ENCODE assay signal across 8 cellular contexts in genomic region chr1:53754484-53755312, GRCh38. TPM values are rescaled to one million over a fixed set of nuclear protein-coding genes. Genes with fewer than 3 reads are reported as not detected.
A peak's percentile ranks its signal among the peaks of the same experiment; 100 is the strongest.
DNase-seq lines count a peak whose midpoint lies in the region; TF ChIP-seq lines count a peak whose summit lies in the region.

No MANE protein-coding gene starts in this region.

- no peak overlapping the region for H2AFZ ChIP-seq in KMS-11 (ENCODE audit: low read depth)

- DNase-seq in SIG-M5 treated with dmso at 0.1 percent for 504 hours (lab: John Stamatoyannopoulos, UW; ENCODE audit: unreplicated experiment) (peak; percentile 35), SIG-M5 (lab: John Stamatoyannopoulos, UW) (no peak), SHP77 (lab: John Stamatoyannopoulos, UW) (peak; percentile 22 to 33), epithelial cell of esophagus (ENCODE audit: low read depth) (peak; percentile 72)
- DNase-seq in activated T-helper 1 cell treated with anti-CD3 and anti-CD28 coated beads, Interleukin-12 subunit alpha, Interleukin-12 subunit beta, Interleukin-2, Interleukin-4 antibody, amounts not matched to agents 30 ng/mL and 10 ng/mL and 1 ng/mL, durations not matched to agents 14 hours and 24 hours and 36 hours (ENCODE audit: low spot score) = no peak
- DNase-seq in NK-92 treated with Interleukin-12 subunit alpha and Interleukin-12 subunit beta, amount 100 ng/mL, for 24 hours (lab: John Stamatoyannopoulos, UW) = no peak

- H3K9ac ChIP-seq in KMS-11 = no peak overlapping the region

- H3K9me3 Mint-ChIP-seq in nephron = no peaks in the 10 kb centered on the region
- H3K9me3 Mint-ChIP-seq in activated T-helper 1 cell treated with anti-CD3 and anti-CD28 coated beads, Interleukin-12 subunit alpha, Interleukin-12 subunit beta, Interleukin-2, Interleukin-4 antibody, amounts not matched to agents 30 ng/mL and 10 ng/mL and 1 ng/mL, durations not matched to agents 14 hours and 24 hours and 36 hours = no peaks in the 10 kb centered on the region

- H3K4me1 ChIP-seq in KMS-11 (ENCODE audit: low read depth, poor library complexity, severe bottlenecking) = no peaks in the 10 kb centered on the region

- H4K20me1 ChIP-seq in KMS-11 (ENCODE audit: insufficient read depth) = no peaks in the 10 kb centered on the region

- no peaks in the 10 kb centered on the region for H3K36me3 ChIP-seq in KMS-11 (ENCODE audit: insufficient read depth)

- H3K79me2 ChIP-seq in KMS-11 (ENCODE audit: insufficient read depth, low read depth) = no peaks in the 10 kb centered on the region

- H3K27me3 ChIP-seq in KMS-11 (ENCODE audit: insufficient read depth, low read depth) = no peaks in the 10 kb centered on the region

- no peak overlapping the region for H3K27ac ChIP-seq in KMS-11

- no peak overlapping the region for H3K4me3 Mint-ChIP-seq in nephron
- H3K4me3 Mint-ChIP-seq in activated T-helper 1 cell treated with anti-CD3 and anti-CD28 coated beads, Interleukin-12 subunit alpha, Interleukin-12 subunit beta, Interleukin-2, Interleukin-4 antibody, amounts not matched to agents 30 ng/mL and 10 ng/mL and 1 ng/mL, durations not matched to agents 14 hours and 24 hours and 36 hours = no peak overlapping the region

- no peak overlapping the region for H3K27ac Mint-ChIP-seq in nephron
- H3K27ac Mint-ChIP-seq in activated T-helper 1 cell treated with anti-CD3 and anti-CD28 coated beads, Interleukin-12 subunit alpha, Interleukin-12 subunit beta, Interleukin-2, Interleukin-4 antibody, amounts not matched to agents 30 ng/mL and 10 ng/mL and 1 ng/mL, durations not matched to agents 14 hours and 24 hours and 36 hours = no peak overlapping the region

- intact Hi-C loops in activated T-helper 1 cell treated with anti-CD3 and anti-CD28 coated beads, Interleukin-12 subunit alpha, Interleukin-12 subunit beta, Interleukin-2, Interleukin-4 antibody, amounts not matched to agents 30 ng/mL and 10 ng/mL and 1 ng/mL, durations not matched to agents 14 hours and 24 hours and 36 hours (cut with micrococcal nuclease) = loop anchor here (1.0 kb wide), 1 partner anchor 269 kb away; no protein-coding TSS in a partner anchor

- H3K36me3 Mint-ChIP-seq in nephron (ENCODE audit: low read depth) = no peaks in the 10 kb centered on the region
- no peaks in the 10 kb centered on the region for H3K36me3 Mint-ChIP-seq in activated T-helper 1 cell treated with anti-CD3 and anti-CD28 coated beads, Interleukin-12 subunit alpha, Interleukin-12 subunit beta, Interleukin-2, Interleukin-4 antibody, amounts not matched to agents 30 ng/mL and 10 ng/mL and 1 ng/mL, durations not matched to agents 14 hours and 24 hours and 36 hours (ENCODE audit: low read depth)

- TF ChIP-seq CTCF in KMS-11 (conservative IDR thresholded peaks at IDR 0.05; ENCODE audit: low read depth, low read length) (peak; percentile 93), epithelial cell of esophagus (IDR thresholded peaks at IDR 0.05; ENCODE audit: insufficient read depth, low read depth, low read length, missing control alignments) (peak; percentile 70), nephron (IDR thresholded peaks at IDR 0.05; ENCODE audit: unreplicated experiment in 3 of 3) (peak; percentile 58 to 75 (median 73))

- no peak overlapping the region for H3K4me2 ChIP-seq in KMS-11

- H3K4me1 Mint-ChIP-seq in nephron = no peaks in the 10 kb centered on the region
- H3K4me1 Mint-ChIP-seq in activated T-helper 1 cell treated with anti-CD3 and anti-CD28 coated beads, Interleukin-12 subunit alpha, Interleukin-12 subunit beta, Interleukin-2, Interleukin-4 antibody, amounts not matched to agents 30 ng/mL and 10 ng/mL and 1 ng/mL, durations not matched to agents 14 hours and 24 hours and 36 hours (ENCODE audit: low read depth) = peaks cover 5% of the 10 kb centered on the region

- peaks cover 16% of the 10 kb centered on the region for H3K27me3 Mint-ChIP-seq in nephron (ENCODE audit: low read depth)
- peaks cover 4% of the 10 kb centered on the region for H3K27me3 Mint-ChIP-seq in activated T-helper 1 cell treated with anti-CD3 and anti-CD28 coated beads, Interleukin-12 subunit alpha, Interleukin-12 subunit beta, Interleukin-2, Interleukin-4 antibody, amounts not matched to agents 30 ng/mL and 10 ng/mL and 1 ng/mL, durations not matched to agents 14 hours and 24 hours and 36 hours (ENCODE audit: insufficient read depth)

- H3K4me3 ChIP-seq in KMS-11 (IDR thresholded peaks at IDR 0.05; ENCODE audit: insufficient read depth, low read depth, low read length) (no peak overlapping the region), epithelial cell of esophagus (ENCODE audit: low read length) (no peak overlapping the region)

RNA-seq across cellular contexts. Expression of gene GLIS1, which starts 15.7 kb away (rescaled TPM):
- total RNA-seq in activated T-helper 1 cell treated with anti-CD3 and anti-CD28 coated beads, Interleukin-12 subunit alpha, Interleukin-12 subunit beta, Interleukin-2, Interleukin-4 antibody, amounts not matched to agents 30 ng/mL and 10 ng/mL and 1 ng/mL, durations not matched to agents 14 hours and 24 hours and 36 hours = 0.05 TPM in 1 of 2 replicates, not detected in the other

Comparison
In these comparisons a context has a peak if more than half of its experiments do, and no peak if none do; other contexts are left out.
1. DNase-seq: peak in SIG-M5 treated with dmso at 0.1 percent for 504 hours (single experiment), SHP77 (2 of 2) and epithelial cell of esophagus (single experiment); none in SIG-M5 (single experiment), activated T-helper 1 cell treated with anti-CD3 and anti-CD28 coated beads, Interleukin-12 subunit alpha, Interleukin-12 subunit beta, Interleukin-2, Interleukin-4 antibody, amounts not matched to agents 30 ng/mL and 10 ng/mL and 1 ng/mL, durations not matched to agents 14 hours and 24 hours and 36 hours (single experiment) and NK-92 treated with Interleukin-12 subunit alpha and Interleukin-12 subunit beta, amount 100 ng/mL, for 24 hours (single experiment).
2. Peak in every context shown above with its lines, with median percentiles within 50 percentile points of each other: CTCF ChIP-seq.